ENCODE assay signal across 31 cellular contexts in genomic region chr11:125498521-125498920, GRCh38. TPM values are rescaled to one million over a fixed set of nuclear protein-coding genes. Genes with fewer than 3 reads are reported as not detected.
"Had no signal": no experiment of that assay in that cellular context is flagged by ENCODE, and none has a peak within 500 bp of the region (broad histone marks: within the 10 kb centered on the region; RNA-seq: fewer than 3 reads in every experiment).

No MANE protein-coding gene starts in this region.

- DNase-seq: Karpas-422, NCI-H1048, NCI-H1092 treated with DMSO at 0.1 percent for 48 hours, NCI-H1105 treated with DMSO at 0.1 percent for 48 hours, NCI-H1417, NCI-H1436, NCI-H146, NCI-H1694, NCI-H187, NCI-H1930, NCI-H2029 treated with DMSO at 0.1 percent for 48 hours, NCI-H2081 treated with DMSO at 0.1 percent for 48 hours, NCI-H2107, NCI-H2171, NCI-H226, NCI-H446 treated with DMSO at 0.1 percent for 48 hours, NCI-H510A, NCI-H524, NCI-H69, NCI-H748 treated with DMSO at 0.1 percent for 48 hours, NCI-H82, OCI-M1, PC-3, Peyer's patch, Right ventricle myocardium superior, RPMI8226, SHP77 treated with DMSO at 0.1 percent for 48 hours, SK-N-SH, SW 1271, T-helper 1 cell had no signal

- H3K9me2 ChIP-seq: SK-N-SH had no signal

- H3K9me3 ChIP-seq: Peyer's patch, SJSA1, SK-N-SH had no signal

- H3K36me3 ChIP-seq: Peyer's patch, SJSA1 had no signal

- H3K27ac ChIP-seq: Peyer's patch, SJSA1 had no signal

- H3K4me2 ChIP-seq: SK-N-SH had no signal

- H3K9ac ChIP-seq: SK-N-SH had no signal

- ATAC-seq: PC-3 had no signal

- H3K4me3 ChIP-seq: Peyer's patch, SJSA1 had no signal

RNA-seq across cellular contexts. Expression of gene FEZ1, which starts 2.5 kb away (rescaled TPM):
- total RNA-seq: SJSA1 had no signal
